8 cellular contexts compared by ENCODE assay signal in genomic region chr19:11587302-11587972, GRCh38. TPM values are rescaled to one million over a fixed set of nuclear protein-coding genes. Genes with fewer than 3 reads are reported as not detected.
DNase-seq lines count a peak whose midpoint lies in the region; ATAC-seq and TF ChIP-seq lines count a peak whose summit lies in the region.

No MANE protein-coding gene starts in this region.

- no peak for ATAC-seq in GM18867 (IDR thresholded peaks at IDR 0.05; ENCODE audit: unreplicated experiment)

- no peaks in the 10 kb centered on the region for H3K4me1 Mint-ChIP-seq in endodermal cell

- no peak overlapping the region for H3K27ac Mint-ChIP-seq in endodermal cell

- H3K27me3 Mint-ChIP-seq in endodermal cell (ENCODE audit: insufficient read depth) = peaks cover 2% of the 10 kb centered on the region

- no peak overlapping the region for H3K4me3 ChIP-seq in endodermal cell (ENCODE audit: low read length)

- no peaks in the 10 kb centered on the region for H3K36me3 Mint-ChIP-seq in endodermal cell (ENCODE audit: low read depth)

- no peaks in the 10 kb centered on the region for H3K9me3 Mint-ChIP-seq in endodermal cell

- H3K4me1 ChIP-seq in endodermal cell (ENCODE audit: control insufficient read depth, insufficient read depth, low read length) = no peaks in the 10 kb centered on the region

- WGBS in endodermal cell (ENCODE audit: insufficient coverage in 1 of 2, insufficient read length in 1 of 2), 2 experiments = 0 to 4% methylated on average over 5 to 6 of the region's 7 CpGs

- no peak overlapping the region for H3K27ac ChIP-seq in endodermal cell (ENCODE audit: low read depth, low read length)

- H3K9me3 ChIP-seq in endodermal cell (ENCODE audit: control insufficient read depth, low read length) = no peaks in the 10 kb centered on the region

- DNase-seq in COLO668 (lab: John Stamatoyannopoulos, UW; ENCODE audit: unreplicated experiment) = peak; percentile 68
- DNase-seq in HT-29 (ENCODE audit: low spot score) = peak; percentile 49
- peak; percentile 80 for DNase-seq in NOMO-1 treated with DMSO at 0.1 percent for 48 hours (lab: John Stamatoyannopoulos, UW; ENCODE audit: unreplicated experiment)
- peak; percentile 55 to 58 for DNase-seq in activated CD8-positive, alpha-beta memory T cell treated with anti-CD3 and anti-CD28 coated beads for 4 hours (ENCODE audit: low read depth in 2 of 2)
- DNase-seq in endodermal cell = peak; percentile 94
- peak; percentile 78 for DNase-seq in mucosa of gallbladder (ENCODE audit: low spot score)
- DNase-seq in stimulated activated CD8-positive, alpha-beta memory T cell treated with anti-CD3 and anti-CD28 coated beads, Interleukin-2, amount 100 ng/mL, for 48 hours (ENCODE audit: low read depth in 2 of 2) = peak; percentile 55 to 74

- H3K4me3 Mint-ChIP-seq in endodermal cell = no peak overlapping the region

- TF ChIP-seq CTCF in endodermal cell (conservative IDR thresholded peaks at IDR 0.05) = peak; percentile 86

- no peak overlapping the region for H3K9ac ChIP-seq in endodermal cell (ENCODE audit: extremely low read depth, low read length, poor library complexity, severe bottlenecking)

- no peaks in the 10 kb centered on the region for H3K36me3 ChIP-seq in endodermal cell (ENCODE audit: control insufficient read depth, insufficient read depth, low read length)

- no peaks in the 10 kb centered on the region for H3K27me3 ChIP-seq in endodermal cell (ENCODE audit: control insufficient read depth, insufficient read depth, low read length, poor library complexity, severe bottlenecking)

RNA-seq across cellular contexts. Expression of gene ZNF627, which starts 9.8 kb away (rescaled TPM):
- total RNA-seq in HT-29 (2014; rRNA removed; shearing (Covaris generic)) = 1.4 and 2.4 TPM in 2 replicates
- total RNA-seq in endodermal cell (10 to 100 TPM; 22.0 to 30.5 TPM), mucosa of gallbladder (13.9 TPM)
- 22.4 TPM for polyA plus RNA-seq in endodermal cell (2013, experiment 1 of 2)
- 23.3 TPM for polyA plus RNA-seq in endodermal cell (2013, experiment 2 of 2)

RNA-seq across cellular contexts. Expression of gene ACP5, which starts 10.0 kb away (rescaled TPM):
- 0.83 and 1.4 TPM in 2 replicates for total RNA-seq in HT-29 (2014; rRNA removed; shearing (Covaris generic))
- total RNA-seq in endodermal cell (1 to 10 TPM; 2.1 to 3.8 TPM), mucosa of gallbladder (18.0 TPM)
- not detected for polyA plus RNA-seq in endodermal cell (2013, experiment 1 of 2)
- not detected for polyA plus RNA-seq in endodermal cell (2013, experiment 2 of 2)

RNA-seq across cellular contexts. Expression of gene ELOF1, which starts 28.4 kb away (rescaled TPM):
- 41.0 and 48.1 TPM in 2 replicates for total RNA-seq in HT-29 (2014; rRNA removed; shearing (Covaris generic))
- total RNA-seq in endodermal cell = 10 to 100 TPM; 62.6 to 68.7 TPM
- polyA plus RNA-seq in endodermal cell (2013, experiment 1 of 2) = 49.8 TPM
- 38.8 TPM for polyA plus RNA-seq in endodermal cell (2013, experiment 2 of 2)
- total RNA-seq in mucosa of gallbladder = 53.8 TPM

RNA-seq across cellular contexts. Expression of gene CNN1, which starts 48.8 kb away (rescaled TPM):
- total RNA-seq in HT-29 (2014; rRNA removed; shearing (Covaris generic)) = not detected in 2 replicates
- total RNA-seq in endodermal cell (10 to 100 TPM; 12.8 to 16.2 TPM), mucosa of gallbladder (1,051 TPM)
- polyA plus RNA-seq in endodermal cell (2013, experiment 1 of 2) = 15.2 TPM
- 17.3 TPM for polyA plus RNA-seq in endodermal cell (2013, experiment 2 of 2)

RNA-seq across cellular contexts. Expression of gene ECSIT, which starts 58.5 kb away (rescaled TPM):
- 55.7 and 56.4 TPM in 2 replicates for total RNA-seq in HT-29 (2014; rRNA removed; shearing (Covaris generic))
- total RNA-seq in endodermal cell (10 to 100 TPM; 24.7 to 26.2 TPM), mucosa of gallbladder (52.9 TPM)
- polyA plus RNA-seq in endodermal cell (2013, experiment 1 of 2) = 39.6 TPM
- 30.5 TPM for polyA plus RNA-seq in endodermal cell (2013, experiment 2 of 2)
